In the genomic region with DNA sequence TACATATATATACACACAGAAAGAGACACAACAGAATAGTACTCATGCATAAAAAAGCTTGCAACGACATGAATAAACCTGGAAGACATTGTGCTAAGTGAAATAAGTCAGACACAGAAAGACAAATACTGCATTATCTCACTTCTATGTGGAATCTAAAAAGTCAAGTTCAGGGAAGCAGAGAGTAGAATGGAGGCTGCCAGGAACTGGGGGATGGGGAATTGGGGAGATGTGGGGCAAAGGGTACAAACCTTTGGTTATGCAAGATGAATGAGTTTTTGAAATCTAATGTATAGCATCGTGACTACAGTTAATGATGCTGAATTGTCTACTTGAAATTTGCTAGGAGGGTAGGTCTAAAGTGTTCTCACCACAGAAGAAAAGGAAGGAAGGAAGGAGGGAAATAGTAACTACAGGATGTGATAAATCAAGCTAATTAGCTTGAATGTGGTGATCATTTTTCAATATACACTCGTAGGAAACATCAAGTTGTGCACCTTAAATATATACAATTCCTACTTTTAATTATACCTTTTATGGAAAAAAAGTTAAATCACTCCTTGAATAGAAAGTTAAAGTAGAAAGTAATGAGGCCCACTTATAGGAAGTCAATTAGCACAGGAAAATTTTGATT, we compare ENCODE assay signal across 2 cellular contexts.
TF ChIP-seq lines count a peak whose summit lies in the region.

No MANE protein-coding gene starts in this region.

TF ChIP-seq in GM12891, 5 proteins besides CTCF, POLR2A, EP300 and RAD21:
- TF ChIP-seq SPI1 (IDR thresholded peaks at IDR 0.05; ENCODE audit: low read depth, low read length) (no peak), TAF1 (IDR thresholded peaks at IDR 0.05; ENCODE audit: low read depth, low read length) (no peak), POLR2AphosphoS5 (IDR thresholded peaks at IDR 0.05; ENCODE audit: low read depth, low read length) (no peak), PAX5 (IDR thresholded peaks at IDR 0.05; ENCODE audit: insufficient read depth, low read length, severe bottlenecking) (no peak), POU2F2 (IDR thresholded peaks at IDR 0.05; ENCODE audit: low read depth, low read length) (no peak)

TF ChIP-seq in endothelial cell of umbilical vein, 7 proteins besides CTCF, POLR2A, EP300 and RAD21:
- TF ChIP-seq GATA2 (IDR thresholded peaks at IDR 0.05; ENCODE audit: insufficient read depth, insufficient read length, low read depth, low read length) (no peak), EZH2 (IDR thresholded peaks at IDR 0.05; ENCODE audit: borderline replicate concordance, low read depth, low read length, severe bottlenecking) (no peak), POLR2AphosphoS5 (IDR thresholded peaks at IDR 0.05; ENCODE audit: insufficient read depth, low read depth, low read length) (no peak), JUN (IDR thresholded peaks at IDR 0.05; ENCODE audit: borderline replicate concordance, insufficient read depth, insufficient read length, low read depth) (no peak), MAX (IDR thresholded peaks at IDR 0.05; ENCODE audit: insufficient read depth, insufficient read length) (no peak), MYC (IDR thresholded peaks at IDR 0.05; ENCODE audit: low read depth, low read length) (no peak)
